Comparison of ENCODE assay signal across 1 cellular context in the genomic region with DNA sequence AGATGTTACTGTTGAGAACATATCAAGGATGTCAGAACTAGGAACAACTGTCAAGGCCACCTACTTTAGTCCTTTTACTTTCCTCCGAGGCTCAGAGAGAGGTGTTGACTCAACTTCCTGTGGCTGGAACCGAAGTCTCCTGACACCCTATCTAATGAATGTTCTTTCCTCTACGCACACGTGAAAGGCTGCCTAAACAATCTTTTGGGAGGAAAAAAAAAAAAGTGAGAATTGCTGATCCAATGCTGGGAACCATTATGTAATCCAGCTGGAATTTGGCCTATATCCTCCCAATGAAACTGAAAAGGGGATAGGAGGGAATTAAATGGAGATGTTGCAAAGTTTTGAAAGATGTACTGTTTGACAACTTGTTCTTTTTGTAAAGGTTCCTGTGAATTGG.
TF ChIP-seq lines count a peak whose summit lies in the region.

No MANE protein-coding gene starts in this region.

TF ChIP-seq in SK-N-SH, 30 proteins besides CTCF, POLR2A, EP300 and RAD21 (continued from another document):
- TF ChIP-seq, protein P1, sequence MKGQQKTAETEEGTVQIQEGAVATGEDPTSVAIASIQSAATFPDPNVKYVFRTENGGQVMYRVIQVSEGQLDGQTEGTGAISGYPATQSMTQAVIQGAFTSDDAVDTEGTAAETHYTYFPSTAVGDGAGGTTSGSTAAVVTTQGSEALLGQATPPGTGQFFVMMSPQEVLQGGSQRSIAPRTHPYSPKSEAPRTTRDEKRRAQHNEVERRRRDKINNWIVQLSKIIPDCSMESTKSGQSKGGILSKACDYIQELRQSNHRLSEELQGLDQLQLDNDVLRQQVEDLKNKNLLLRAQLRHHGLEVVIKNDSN (IDR thresholded peaks at IDR 0.05; ENCODE audit: borderline replicate concordance, low read depth): no peak
- TF ChIP-seq FOXJ3 (CRISPR knock-in tag; IDR thresholded peaks at IDR 0.05) (no peak), EZH2phosphoT487 (IDR thresholded peaks at IDR 0.05; ENCODE audit: borderline replicate concordance, low read depth) (no peak)
- TF ChIP-seq, protein P2, sequence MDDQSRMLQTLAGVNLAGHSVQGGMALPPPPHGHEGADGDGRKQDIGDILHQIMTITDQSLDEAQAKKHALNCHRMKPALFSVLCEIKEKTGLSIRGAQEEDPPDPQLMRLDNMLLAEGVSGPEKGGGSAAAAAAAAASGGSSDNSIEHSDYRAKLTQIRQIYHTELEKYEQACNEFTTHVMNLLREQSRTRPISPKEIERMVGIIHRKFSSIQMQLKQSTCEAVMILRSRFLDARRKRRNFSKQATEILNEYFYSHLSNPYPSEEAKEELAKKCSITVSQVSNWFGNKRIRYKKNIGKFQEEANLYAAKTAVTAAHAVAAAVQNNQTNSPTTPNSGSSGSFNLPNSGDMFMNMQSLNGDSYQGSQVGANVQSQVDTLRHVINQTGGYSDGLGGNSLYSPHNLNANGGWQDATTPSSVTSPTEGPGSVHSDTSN (IDR thresholded peaks at IDR 0.05): no peak
